24 cellular contexts compared by ENCODE assay signal in genomic region chr9:105233836-105234235, GRCh38. TPM values are rescaled to one million over a fixed set of nuclear protein-coding genes. Genes with fewer than 3 reads are reported as not detected.
DNase-seq lines count a peak whose midpoint lies in the region; ATAC-seq and TF ChIP-seq lines count a peak whose summit lies in the region.
"Had no signal": no experiment of that assay in that cellular context is flagged by ENCODE, and none has a peak within 500 bp of the region (broad histone marks: within the 10 kb centered on the region; RNA-seq: fewer than 3 reads in every experiment).

No MANE protein-coding gene starts in this region.

- POLR2A ChIA-PET in MCF 10A (lab: Yijun Ruan, JAX) = interaction anchor here (1.1 kb wide), 1 partner anchor 10 kb away, joined by 3 read pairs; the partner anchor contains the start of gene SLC44A1
- POLR2A ChIA-PET in WTC11 (lab: Charles Lee) = no interaction called here
- POLR2A ChIA-PET in RWPE1 (lab: Yijun Ruan, JAX; ENCODE audit: low non-redundant PET) = no interaction called here

- no peak for TF ChIP-seq POLR2A in breast epithelium (IDR thresholded peaks at IDR 0.05)

- H3K4me3 ChIP-seq in breast epithelium (no peak overlapping the region), fibroblast of lung (replicated peaks in 1 of 4; ENCODE audit: control extremely low read depth in 1 of 4, insufficient read depth in 1 of 4, low read depth in 3 of 4, low read length in 4 of 4) (no peak overlapping the region), smooth muscle cell (no peak overlapping the region)
- H3K4me3 ChIP-seq: BLaER1 treated with 17β-estradiol and CSF1 and Interleukin-3, amounts not matched to agents 10 nM and 100 nM; coronary artery; hepatocyte; pancreas had no signal

- H3K36me3 Mint-ChIP-seq in MCF 10A (ENCODE audit: insufficient read depth, unreplicated experiment) (no peaks in the 10 kb centered on the region), WTC11 (no peaks in the 10 kb centered on the region)
- H3K36me3 Mint-ChIP-seq: activated naive CD8-positive, alpha-beta T cell; natural killer cell treated with Interleukin-12 subunit alpha and Interleukin-12 subunit beta and Interleukin-15 and Interleukin-18, amount 100 ng/mL, for 72 hours had no signal

- H3K9me3 ChIP-seq in breast epithelium = no peaks in the 10 kb centered on the region
- H3K9me3 ChIP-seq in fibroblast of lung (ENCODE audit: control insufficient read depth, insufficient read depth, low read depth, low read length) = no peaks in the 10 kb centered on the region
- no peaks in the 10 kb centered on the region for H3K9me3 ChIP-seq in smooth muscle cell (replicated peaks; ENCODE audit: low read depth)
- H3K9me3 ChIP-seq: BLaER1 treated with 17β-estradiol and CSF1 and Interleukin-3, amounts not matched to agents 10 nM and 100 nM; pancreas had no signal

- peak; percentile 43 for DNase-seq in MCF 10A (ENCODE audit: unreplicated experiment)
- DNase-seq in breast epithelium (ENCODE audit: low spot score in 2 of 2) = no peak
- no peak for DNase-seq in WTC11 (ENCODE audit: low spot score)
- DNase-seq in fibroblast of lung (ENCODE audit: low read depth in 2 of 2) = peak; percentile 53 to 81
- no peak for DNase-seq in smooth muscle cell (lab: John Stamatoyannopoulos, UW; ENCODE audit: unreplicated experiment)
- DNase-seq in RWPE1 (ENCODE audit: low spot score) = no peak
- DNase-seq: activated B cell treated with CpG ODN at 0.5 μM for 24 hours; activated CD4-positive, alpha-beta T cell treated with anti-CD3 and anti-CD28 coated beads, Interleukin-2, amount 50 U/mL, for 4 hours; activated CD8-positive, alpha-beta memory T cell treated with anti-CD3 and anti-CD28 coated beads, Interleukin-2, amount 50 U/mL, for 4 hours; foreskin keratinocyte; H7; midbrain; NCI-H1092 treated with DMSO at 0.1 percent for 48 hours; NCI-H2081 treated with DMSO at 0.1 percent for 48 hours; NCI-H446 treated with DMSO at 0.1 percent for 48 hours; pancreas had no signal

- H3K4me2 ChIP-seq in fibroblast of lung (ENCODE audit: extremely low read depth, insufficient read depth, low read length) (no peak overlapping the region), smooth muscle cell (peak overlapping the region; percentile 15)
- H3K4me2 ChIP-seq: BLaER1 treated with 17β-estradiol and CSF1 and Interleukin-3, amounts not matched to agents 10 nM and 100 nM; hepatocyte had no signal

- H3K27me3 ChIP-seq in breast epithelium = no peaks in the 10 kb centered on the region
- H3K27me3 ChIP-seq in fibroblast of lung (ENCODE audit: control insufficient read depth, insufficient read depth, low read length) = no peaks in the 10 kb centered on the region
- H3K27me3 ChIP-seq in smooth muscle cell (ENCODE audit: low read depth) = no peaks in the 10 kb centered on the region
- H3K27me3 ChIP-seq: BLaER1 treated with 17β-estradiol and CSF1 and Interleukin-3, amounts not matched to agents 10 nM and 100 nM; foreskin keratinocyte; hepatocyte; pancreas had no signal

- TF ChIP-seq CTCF in MCF 10A (IDR thresholded peaks at IDR 0.05; ENCODE audit: unreplicated experiment) (no peak), breast epithelium (IDR thresholded peaks at IDR 0.05) (no peak), WTC11 (IDR thresholded peaks at IDR 0.05) (no peak), fibroblast of lung (conservative IDR thresholded peaks at IDR 0.05 in 1 of 2, IDR thresholded peaks at IDR 0.05 in 1 of 2; ENCODE audit: low read depth in 1 of 2, low read length in 2 of 2) (no peak), smooth muscle cell (IDR thresholded peaks at IDR 0.05; ENCODE audit: borderline replicate concordance, insufficient read depth, poor library complexity, severe bottlenecking) (no peak), RWPE1 (conservative IDR thresholded peaks at IDR 0.05; ENCODE audit: low read depth) (no peak)

- no peaks in the 10 kb centered on the region for H3K79me2 ChIP-seq in fibroblast of lung (ENCODE audit: control insufficient read depth, insufficient read depth, low read length)
- no peaks in the 10 kb centered on the region for H3K79me2 ChIP-seq in smooth muscle cell (ENCODE audit: low read depth)
- H3K79me2 ChIP-seq: hepatocyte had no signal

- no TSS peak for BruUV-seq in MCF 10A (replicated peaks; lab: Mats Ljungman, UMichigan)

- H3K27me3 Mint-ChIP-seq in MCF 10A (ENCODE audit: insufficient read depth, unreplicated experiment) (peaks cover 4% of the 10 kb centered on the region), WTC11 (ENCODE audit: low read depth) (no peaks in the 10 kb centered on the region)

- no peak overlapping the region for H3K4me3 Mint-ChIP-seq in MCF 10A (ENCODE audit: unreplicated experiment)
- no peak overlapping the region for H3K4me3 Mint-ChIP-seq in WTC11
- H3K4me3 Mint-ChIP-seq: activated B cell treated with CpG ODN at 0.5 μM for 24 hours; activated naive CD8-positive, alpha-beta T cell; natural killer cell treated with Interleukin-12 subunit alpha and Interleukin-12 subunit beta and Interleukin-15 and Interleukin-18, amount 100 ng/mL, for 72 hours had no signal

- no peaks in the 10 kb centered on the region for H3K36me3 ChIP-seq in breast epithelium
- H3K36me3 ChIP-seq in fibroblast of lung (ENCODE audit: control insufficient read depth, insufficient read depth, low read length) = no peaks in the 10 kb centered on the region
- no peaks in the 10 kb centered on the region for H3K36me3 ChIP-seq in smooth muscle cell (ENCODE audit: low read depth)
- H3K36me3 ChIP-seq: BLaER1 treated with 17β-estradiol and CSF1 and Interleukin-3, amounts not matched to agents 10 nM and 100 nM; pancreas had no signal

- ATAC-seq in WTC11 = no peak
- no peak for ATAC-seq in GM18873 (IDR thresholded peaks at IDR 0.05; ENCODE audit: low FRiP score, unreplicated experiment)
- ATAC-seq in HG02973 (IDR thresholded peaks at IDR 0.05; ENCODE audit: unreplicated experiment) = no peak
- ATAC-seq: foreskin keratinocyte; natural killer cell treated with Interleukin-12 subunit alpha and Interleukin-12 subunit beta and Interleukin-15 and Interleukin-18, amount 100 ng/mL, for 72 hours; pancreas had no signal

- intact Hi-C loops in MCF 10A (cut with micrococcal nuclease) (no loop called here), breast epithelium (cut with DNase I; ENCODE audit: low total_unique reads) (no loop called here)

- H3K4me1 ChIP-seq in breast epithelium = no peaks in the 10 kb centered on the region
- H3K4me1 ChIP-seq in fibroblast of lung (ENCODE audit: control insufficient read depth, extremely low read depth, insufficient read depth, low read length) = no peaks in the 10 kb centered on the region
- H3K4me1 ChIP-seq in smooth muscle cell (ENCODE audit: low read depth) = no peaks in the 10 kb centered on the region
- H3K4me1 ChIP-seq: BLaER1 treated with 17β-estradiol and CSF1 and Interleukin-3, amounts not matched to agents 10 nM and 100 nM; foreskin keratinocyte; pancreas had no signal

- H2AFZ ChIP-seq in fibroblast of lung (ENCODE audit: low read length) (no peak overlapping the region), smooth muscle cell (ENCODE audit: low read depth) (no peak overlapping the region)
- H2AFZ ChIP-seq: hepatocyte had no signal

- H3K4me1 Mint-ChIP-seq in MCF 10A (ENCODE audit: insufficient read depth, unreplicated experiment) = peaks cover 5% of the 10 kb centered on the region
- H3K4me1 Mint-ChIP-seq in WTC11 = peaks cover 9% of the 10 kb centered on the region
- H3K4me1 Mint-ChIP-seq: activated B cell treated with CpG ODN at 0.5 μM for 24 hours had no signal

- no peak overlapping the region for H3K27ac ChIP-seq in breast epithelium
- no peak overlapping the region for H3K27ac ChIP-seq in fibroblast of lung (ENCODE audit: insufficient read depth, low read length)
- H3K27ac ChIP-seq in smooth muscle cell (ENCODE audit: low read depth) = no peak overlapping the region
- H3K27ac ChIP-seq in RWPE1 = no peak overlapping the region
- H3K27ac ChIP-seq: BLaER1 treated with 17β-estradiol and CSF1 and Interleukin-3, amounts not matched to agents 10 nM and 100 nM; coronary artery; foreskin keratinocyte; hepatocyte; pancreas had no signal

- H4K20me1 ChIP-seq in fibroblast of lung (ENCODE audit: control insufficient read depth, extremely low read depth, insufficient read depth, low read length) = no peaks in the 10 kb centered on the region
- H4K20me1 ChIP-seq in smooth muscle cell (ENCODE audit: low read depth) = no peaks in the 10 kb centered on the region
- H4K20me1 ChIP-seq: BLaER1 treated with 17β-estradiol and CSF1 and Interleukin-3, amounts not matched to agents 10 nM and 100 nM had no signal

- H3K9me3 Mint-ChIP-seq in MCF 10A (ENCODE audit: unreplicated experiment) (no peaks in the 10 kb centered on the region), WTC11 (no peaks in the 10 kb centered on the region)
- H3K9me3 Mint-ChIP-seq: activated B cell treated with CpG ODN at 0.5 μM for 24 hours; activated T-helper 2 cell treated with anti-CD3 and anti-CD28 coated beads, Interferon-gamma antibody, Interleukin-2, Interleukin-4, amounts not matched to agents 10 μg/mL and 5 μg/mL and 100 μg/mL, durations not matched to agents 14 hours and 24 hours and 36 hours; natural killer cell treated with Interleukin-12 subunit alpha and Interleukin-12 subunit beta and Interleukin-15 and Interleukin-18, amount 100 ng/mL, for 72 hours had no signal

- no peaks in the 10 kb centered on the region for H3F3A ChIP-seq in smooth muscle cell (ENCODE audit: low read depth)

- H3K27ac Mint-ChIP-seq in MCF 10A (ENCODE audit: low read depth, unreplicated experiment) = no peak overlapping the region
- H3K27ac Mint-ChIP-seq in WTC11 = 0 out of 2 replicates have a peak overlapping the region, but pooled peaks have one; percentile 58
- H3K27ac Mint-ChIP-seq: activated B cell treated with CpG ODN at 0.5 μM for 24 hours; activated naive CD8-positive, alpha-beta T cell; activated T-helper 2 cell treated with anti-CD3 and anti-CD28 coated beads, Interferon-gamma antibody, Interleukin-2, Interleukin-4, amounts not matched to agents 10 μg/mL and 5 μg/mL and 100 μg/mL, durations not matched to agents 14 hours and 24 hours and 36 hours; natural killer cell treated with Interleukin-12 subunit alpha and Interleukin-12 subunit beta and Interleukin-15 and Interleukin-18, amount 100 ng/mL, for 72 hours had no signal

- CTCF ChIA-PET in MCF 10A (lab: Yijun Ruan, JAX) = no interaction called here
- CTCF ChIA-PET in WTC11 (lab: Charles Lee) = no interaction called here
- CTCF ChIA-PET in RWPE1 (lab: Yijun Ruan, JAX) = no interaction called here

- H3K9ac ChIP-seq in fibroblast of lung (ENCODE audit: insufficient read depth, low read length) = no peak overlapping the region
- no peak overlapping the region for H3K9ac ChIP-seq in smooth muscle cell (ENCODE audit: low read depth)
- H3K9ac ChIP-seq: BLaER1 treated with 17β-estradiol and CSF1 and Interleukin-3, amounts not matched to agents 10 nM and 100 nM had no signal

RNA-seq across cellular contexts. Expression of gene SLC44A1, which starts 10.6 kb away (rescaled TPM):
- 15.2 and 15.9 TPM in 2 replicates for total RNA-seq in MCF 10A (2022)
- total RNA-seq in breast epithelium = 10 to 100 TPM; 53.7 to 62.6 (median 61.1) TPM
- total RNA-seq in WTC11 (2021) = 45.9 to 48.9 TPM (median 47.6 TPM) in 3 replicates
- 36.2 and 54.2 TPM in 2 replicates for total RNA-seq in fibroblast of lung
- polyA plus RNA-seq in fibroblast of lung = 26.7 and 35.9 TPM in 2 replicates
- 17.2 and 21.2 TPM in 2 replicates for polyA plus RNA-seq in fibroblast of lung (2012)
- 70.3 and 73.4 TPM in 2 replicates for polyA minus RNA-seq in fibroblast of lung (ENCODE audit: low replicate concordance)
- 22.2 and 27.8 TPM in 2 replicates for total RNA-seq in smooth muscle cell
- 10.0 and 14.0 TPM in 2 replicates for polyA plus RNA-seq in smooth muscle cell

Comparison
In these comparisons a context has a peak if more than half of its experiments do, and no peak if none do; other contexts are left out.
1. DNase-seq: peak in MCF 10A (single experiment) and fibroblast of lung (2 of 2); none in breast epithelium (0 of 2), WTC11 (single experiment), smooth muscle cell (single experiment) and RWPE1 (single experiment).